In the genomic region with DNA sequence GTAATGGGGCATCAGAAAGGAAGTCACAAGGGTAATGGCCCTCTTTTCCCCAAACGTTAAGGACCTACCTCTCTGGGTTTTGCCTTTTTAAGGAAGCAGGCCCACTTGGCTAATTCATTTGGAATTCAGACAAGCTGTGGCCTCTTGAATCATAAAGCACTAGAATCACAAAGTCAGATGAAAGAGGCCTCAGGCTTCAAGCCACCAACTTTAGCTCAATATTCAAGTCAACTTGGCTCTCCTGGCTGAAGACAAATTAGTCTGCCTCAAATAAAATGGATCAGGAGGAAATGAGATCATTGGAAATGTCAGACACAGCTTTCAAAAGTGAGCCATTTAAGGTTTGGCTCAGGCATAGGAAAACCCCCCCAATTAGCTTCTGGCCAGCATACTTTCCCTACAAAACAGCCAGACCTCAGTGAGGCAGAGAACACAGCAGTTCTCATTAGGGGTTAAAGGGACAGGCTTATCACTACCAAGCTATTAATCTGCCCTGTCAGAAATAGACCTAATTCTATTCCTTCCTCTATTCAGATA, we compare ENCODE assay signal across 11 cellular contexts. TPM values are rescaled to one million over a fixed set of nuclear protein-coding genes. Genes with fewer than 3 reads are reported as not detected.
DNase-seq lines count a peak whose midpoint lies in the region; ATAC-seq, FAIRE-seq and TF ChIP-seq lines count a peak whose summit lies in the region.
"Had no signal": no experiment of that assay in that cellular context is flagged by ENCODE, and none has a peak within 500 bp of the region (broad histone marks: within the 10 kb centered on the region; RNA-seq: fewer than 3 reads in every experiment).

No MANE protein-coding gene starts in this region.

- FAIRE-seq in bronchial epithelial cell (lab: Jason Lieb, UNC): no peak
- FAIRE-seq: GM12891 had no signal

- H3K27ac ChIP-seq in stomach smooth muscle (ENCODE audit: low read length): peak overlapping the region; percentile 83

- peak; percentile 33 for DNase-seq in HS-5 (ENCODE audit: low read depth)
- DNase-seq in bronchial epithelial cell (ENCODE audit: low read depth): peak; percentile 47
- DNase-seq in islet precursor cell: peak; percentile 91
- DNase-seq in mucosa of gallbladder (ENCODE audit: low spot score): no peak
- no peak for DNase-seq in CD1c-positive myeloid dendritic cell (ENCODE audit: extremely low spot score)
- DNase-seq: activated naive CD8-positive, alpha-beta T cell treated with anti-CD3 and anti-CD28 coated beads, Interleukin-2, amount 10 ng/mL, durations not matched to agents 7 days and 5 days; NCI-H1930 had no signal

- H3K36me3 ChIP-seq in bronchial epithelial cell (ENCODE audit: control insufficient read depth, insufficient read depth, low read length): peaks cover 2% of the 10 kb centered on the region
- H3K36me3 ChIP-seq in stomach smooth muscle (ENCODE audit: control insufficient read depth in 2 of 2, insufficient read depth in 2 of 2, low read length in 2 of 2): peaks cover 2 to 9% of the 10 kb centered on the region in 2 donors

- peaks cover 25% of the 10 kb centered on the region for H3K4me1 ChIP-seq in stomach smooth muscle (ENCODE audit: control insufficient read depth, insufficient read depth, low read length)

- no peaks in the 10 kb centered on the region for H3K27me3 ChIP-seq in bronchial epithelial cell (ENCODE audit: control insufficient read depth, insufficient read depth, low read length)
- H3K27me3 ChIP-seq in stomach smooth muscle (ENCODE audit: control insufficient read depth in 1 of 2, insufficient read depth in 2 of 2, low read length in 2 of 2): no peaks in the 10 kb centered on the region

- H3K4me3 ChIP-seq in bronchial epithelial cell (ENCODE audit: low read depth, low read length): no peak overlapping the region
- no peak overlapping the region for H3K4me3 ChIP-seq in stomach smooth muscle (ENCODE audit: low read length in 2 of 2)

- H3K9ac ChIP-seq in stomach smooth muscle (ENCODE audit: low read length in 2 of 2): peak overlapping the region; percentile 18 to 38

- no peak for TF ChIP-seq CTCF in bronchial epithelial cell (IDR thresholded peaks at IDR 0.05; ENCODE audit: insufficient read depth, low read length, severe bottlenecking)

- ATAC-seq in HG03139 (IDR thresholded peaks at IDR 0.05; ENCODE audit: unreplicated experiment) (no peak), HG02884 (IDR thresholded peaks at IDR 0.05; ENCODE audit: unreplicated experiment) (no peak)

- no peaks in the 10 kb centered on the region for H3K9me3 ChIP-seq in stomach smooth muscle (ENCODE audit: control insufficient read depth in 2 of 2, low read length in 2 of 2)

RNA-seq across cellular contexts. Expression of a gene that starts 34.3 kb away (rescaled TPM):
- total RNA-seq in bronchial epithelial cell: 9.5 and 13.3 TPM in 2 replicates
- 16.3 TPM for total RNA-seq in mucosa of gallbladder

Comparison
In these comparisons a context has a peak if more than half of its experiments do, and no peak if none do; other contexts are left out.
1. DNase-seq: peak in HS-5 (single experiment), bronchial epithelial cell (single experiment) and islet precursor cell (single experiment); none in mucosa of gallbladder (single experiment) and CD1c-positive myeloid dendritic cell (single experiment).